Comparison of ENCODE assay signal across 14 cellular contexts in the genomic region with DNA sequence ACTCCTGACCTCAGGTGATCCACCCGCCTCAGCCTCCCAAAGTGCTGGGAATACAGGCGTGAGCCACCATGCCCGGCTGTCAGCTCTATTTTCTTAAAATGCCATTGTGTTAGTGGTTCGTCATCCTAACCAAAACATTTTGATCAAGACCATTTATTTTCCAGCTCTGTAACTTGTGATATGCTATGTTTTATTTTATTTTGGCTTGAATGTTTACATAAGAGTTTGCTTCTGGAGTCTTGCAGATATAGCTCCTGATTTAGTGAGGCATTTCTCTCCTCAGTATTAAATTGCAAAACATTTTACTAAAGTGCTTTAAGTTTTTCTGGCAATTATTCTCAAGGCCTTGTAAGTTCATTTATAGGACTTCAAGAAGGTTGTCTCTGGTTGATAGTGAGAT. TPM values are rescaled to one million over a fixed set of nuclear protein-coding genes. Genes with fewer than 3 reads are reported as not detected.
DNase-seq lines count a peak whose midpoint lies in the region; ATAC-seq and TF ChIP-seq lines count a peak whose summit lies in the region.
"Had no signal": no experiment of that assay in that cellular context is flagged by ENCODE, and none has a peak within 500 bp of the region (broad histone marks: within the 10 kb centered on the region; RNA-seq: fewer than 3 reads in every experiment).

No MANE protein-coding gene starts in this region.

- no peak for TF ChIP-seq CTCF in SU-DHL-6 (IDR thresholded peaks at IDR 0.05; ENCODE audit: insufficient read depth, low read length, poor library complexity, severe bottlenecking)
- TF ChIP-seq CTCF in fibroblast of villous mesenchyme (IDR thresholded peaks at IDR 0.05; ENCODE audit: insufficient read depth, low read depth, low read length): no peak

- peak overlapping the region; percentile 93; the same call in 1 of the 2 replicates for H3K9ac ChIP-seq in SU-DHL-6 (ENCODE audit: low read length)

- H3K27me3 ChIP-seq in SU-DHL-6 (ENCODE audit: low read length): no peaks in the 10 kb centered on the region
- H3K27me3 ChIP-seq in effector memory CD4-positive, alpha-beta T cell (replicated peaks; ENCODE audit: control insufficient read depth, insufficient read depth, low read length, poor library complexity, severe bottlenecking): no peaks in the 10 kb centered on the region
- H3K27me3 ChIP-seq: MG63 had no signal

- peaks cover 30% of the 10 kb centered on the region for H4K20me1 ChIP-seq in SU-DHL-6 (ENCODE audit: low read depth, low read length)

- peak overlapping the region; percentile 92 for H3K4me3 ChIP-seq in SU-DHL-6 (ENCODE audit: insufficient read depth, low read length, poor library complexity, severe bottlenecking)
- no peak overlapping the region for H3K4me3 ChIP-seq in fibroblast of villous mesenchyme (ENCODE audit: low read depth, low read length)
- no peak overlapping the region for H3K4me3 ChIP-seq in effector memory CD4-positive, alpha-beta T cell (ENCODE audit: insufficient read depth, low read depth, low read length, poor library complexity, severe bottlenecking)
- H3K4me3 ChIP-seq: MG63, prostate gland had no signal

- no peak overlapping the region for H3K4me3 Mint-ChIP-seq in activated naive CD4-positive, alpha-beta T cell treated with anti-CD3 and anti-CD28 coated beads for 36 hours
- peak overlapping the region; percentile 98 for H3K4me3 Mint-ChIP-seq in stimulated activated effector memory CD8-positive, alpha-beta T cell treated with anti-CD3 and anti-CD28 coated beads, Interleukin-12 subunit alpha, Interleukin-12 subunit beta, amount 100 ng/mL, for 72 hours

- H3K36me3 ChIP-seq in SU-DHL-6 (ENCODE audit: low read length): peaks cover 6% of the 10 kb centered on the region
- no peaks in the 10 kb centered on the region for H3K36me3 ChIP-seq in effector memory CD4-positive, alpha-beta T cell (ENCODE audit: control insufficient read depth, insufficient read depth, low read length)
- H3K36me3 ChIP-seq: prostate gland had no signal

- no peaks in the 10 kb centered on the region for H3K9me3 Mint-ChIP-seq in activated naive CD4-positive, alpha-beta T cell treated with anti-CD3 and anti-CD28 coated beads for 36 hours
- H3K9me3 Mint-ChIP-seq in stimulated activated effector memory CD8-positive, alpha-beta T cell treated with anti-CD3 and anti-CD28 coated beads, Interleukin-12 subunit alpha, Interleukin-12 subunit beta, amount 100 ng/mL, for 72 hours: no peaks in the 10 kb centered on the region

- no peak for ATAC-seq in stimulated activated effector memory CD8-positive, alpha-beta T cell treated with anti-CD3 and anti-CD28 coated beads, Interleukin-12 subunit alpha, Interleukin-12 subunit beta, amount 100 ng/mL, for 72 hours
- no peak for ATAC-seq in HG03108 (IDR thresholded peaks at IDR 0.05; ENCODE audit: unreplicated experiment)
- no peak for ATAC-seq in HG02623 (IDR thresholded peaks at IDR 0.05; ENCODE audit: unreplicated experiment)

- no peak for DNase-seq in activated naive CD4-positive, alpha-beta T cell treated with anti-CD3 and anti-CD28 coated beads for 36 hours
- DNase-seq in activated naive CD4-positive, alpha-beta T cell treated with anti-CD3 and anti-CD28 coated beads, Interleukin-2, amount 50 U/mL, for 16 hours: no peak
- peak; percentile 59 for DNase-seq in fibroblast of villous mesenchyme (ENCODE audit: low read depth)
- no peak for DNase-seq in stimulated activated effector memory CD8-positive, alpha-beta T cell treated with anti-CD3 and anti-CD28 coated beads, Interleukin-12 subunit alpha, Interleukin-12 subunit beta, amount 100 ng/mL, for 72 hours (ENCODE audit: low spot score in 2 of 2)
- DNase-seq in effector memory CD4-positive, alpha-beta T cell: no peak
- DNase-seq: activated CD8-positive, alpha-beta memory T cell treated with anti-CD3 and anti-CD28 coated beads, Interleukin-2, amount 50 U/mL, for 4 hours; GOT3; mesenchymal stem cell; MG63; NCI-H2227 treated with DMSO at 0.1 percent for 48 hours had no signal

- peak overlapping the region; percentile 48 for H3K27ac Mint-ChIP-seq in activated naive CD4-positive, alpha-beta T cell treated with anti-CD3 and anti-CD28 coated beads for 36 hours
- peak overlapping the region; percentile 34 for H3K27ac Mint-ChIP-seq in stimulated activated effector memory CD8-positive, alpha-beta T cell treated with anti-CD3 and anti-CD28 coated beads, Interleukin-12 subunit alpha, Interleukin-12 subunit beta, amount 100 ng/mL, for 72 hours

- H2AFZ ChIP-seq in SU-DHL-6 (ENCODE audit: low read depth, low read length, severe bottlenecking): no peak overlapping the region

- no peaks in the 10 kb centered on the region for H3K27me3 Mint-ChIP-seq in activated naive CD4-positive, alpha-beta T cell treated with anti-CD3 and anti-CD28 coated beads for 36 hours (ENCODE audit: low read depth)

- no peaks in the 10 kb centered on the region for H3K9me3 ChIP-seq in SU-DHL-6 (ENCODE audit: insufficient read depth, low read length)
- no peaks in the 10 kb centered on the region for H3K9me3 ChIP-seq in effector memory CD4-positive, alpha-beta T cell (ENCODE audit: control insufficient read depth, low read length)
- H3K9me3 ChIP-seq: MG63, prostate gland had no signal

- peaks cover 96% of the 10 kb centered on the region for H3K79me2 ChIP-seq in SU-DHL-6 (ENCODE audit: insufficient read depth, low read length)

- intact Hi-C loops in activated naive CD4-positive, alpha-beta T cell treated with anti-CD3 and anti-CD28 coated beads for 36 hours (cut with micrococcal nuclease): no loop called here

- peaks cover 60% of the 10 kb centered on the region for H3K4me1 Mint-ChIP-seq in activated naive CD4-positive, alpha-beta T cell treated with anti-CD3 and anti-CD28 coated beads for 36 hours (ENCODE audit: low read depth)
- peaks cover 59% of the 10 kb centered on the region for H3K4me1 Mint-ChIP-seq in stimulated activated effector memory CD8-positive, alpha-beta T cell treated with anti-CD3 and anti-CD28 coated beads, Interleukin-12 subunit alpha, Interleukin-12 subunit beta, amount 100 ng/mL, for 72 hours

- H3K4me2 ChIP-seq in SU-DHL-6 (ENCODE audit: low read depth, low read length, poor library complexity, severe bottlenecking): peak overlapping the region; percentile 66

- H3K4me1 ChIP-seq in effector memory CD4-positive, alpha-beta T cell (ENCODE audit: control insufficient read depth, insufficient read depth, low read length, poor library complexity, severe bottlenecking): peaks cover 17% of the 10 kb centered on the region

- peaks cover 10% of the 10 kb centered on the region for H3K36me3 Mint-ChIP-seq in activated naive CD4-positive, alpha-beta T cell treated with anti-CD3 and anti-CD28 coated beads for 36 hours (ENCODE audit: low read depth)
- peaks cover 83% of the 10 kb centered on the region for H3K36me3 Mint-ChIP-seq in stimulated activated effector memory CD8-positive, alpha-beta T cell treated with anti-CD3 and anti-CD28 coated beads, Interleukin-12 subunit alpha, Interleukin-12 subunit beta, amount 100 ng/mL, for 72 hours

- peak overlapping the region; percentile 2; the same call in 1 of the 2 replicates for H3K27ac ChIP-seq in SU-DHL-6 (ENCODE audit: low read depth, low read length)
- no peak overlapping the region for H3K27ac ChIP-seq in effector memory CD4-positive, alpha-beta T cell (ENCODE audit: insufficient read depth, low read length, poor library complexity, severe bottlenecking)
- H3K27ac ChIP-seq: prostate gland had no signal

- H3K9me2 ChIP-seq in SU-DHL-6 (replicated peaks; ENCODE audit: insufficient read depth, low read length): no peaks in the 10 kb centered on the region

- H3F3A ChIP-seq in SU-DHL-6 (ENCODE audit: insufficient read depth): 0 out of 2 replicates have a peak, but pooled peaks cover 20% of the 10 kb centered on the region

- CTCF ChIA-PET in activated naive CD4-positive, alpha-beta T cell treated with anti-CD3 and anti-CD28 coated beads for 36 hours (lab: Charles Lee): interaction anchor here (0.5 to 1.0 kb wide), 3 partner anchors 64 to 175 kb away, joined by 3 read pairs; no protein-coding TSS in a partner anchor

RNA-seq across cellular contexts. Expression of a gene that starts 4.4 kb away (rescaled TPM):
- 10 to 100 TPM; 37.2 to 38.4 TPM for total RNA-seq in activated naive CD4-positive, alpha-beta T cell treated with anti-CD3 and anti-CD28 coated beads for 36 hours
- 45.4 and 73.8 TPM in 2 replicates for total RNA-seq in fibroblast of villous mesenchyme
